Comparison of ENCODE assay signal across 17 cellular contexts in the genomic region with DNA sequence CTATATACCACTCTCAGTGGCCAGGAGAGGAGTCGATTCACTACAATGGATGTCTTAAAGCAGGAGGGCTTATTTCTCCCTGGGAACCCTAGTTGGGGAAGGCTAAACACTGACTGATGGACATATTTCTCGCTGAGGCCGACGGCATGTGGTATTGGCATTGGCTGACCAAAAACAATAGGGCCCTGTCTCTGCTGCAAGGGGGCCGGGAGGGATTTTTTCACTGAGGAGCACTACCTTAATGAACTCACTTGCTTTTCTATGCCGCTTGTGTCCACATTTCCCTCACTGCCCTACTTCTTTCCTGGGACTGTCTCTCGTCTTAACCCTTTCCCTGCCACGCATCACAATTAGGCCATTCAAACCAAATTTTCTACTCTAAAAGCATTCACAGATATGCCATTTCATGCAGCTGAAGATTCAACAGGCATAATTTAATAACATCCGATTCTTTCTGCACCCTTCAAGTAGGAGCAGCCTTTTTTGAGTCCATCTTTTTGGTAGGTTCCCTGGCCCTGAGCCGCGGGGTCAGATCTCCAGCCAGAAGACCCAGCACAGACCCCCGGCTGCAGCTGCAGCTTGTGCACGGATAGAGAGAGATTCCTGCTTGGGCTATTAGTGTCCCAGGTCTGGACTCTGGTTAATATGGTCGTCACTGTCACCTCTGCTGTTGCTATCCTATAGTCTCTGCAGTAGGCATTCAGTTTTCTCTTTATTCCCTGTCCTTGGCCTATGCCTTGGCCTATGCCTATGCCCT.
DNase-seq lines count a peak whose midpoint lies in the region; ATAC-seq and TF ChIP-seq lines count a peak whose summit lies in the region.
"Had no signal": no experiment of that assay in that cellular context is flagged by ENCODE, and none has a peak within 500 bp of the region (broad histone marks: within the 10 kb centered on the region; RNA-seq: fewer than 3 reads in every experiment).

No MANE protein-coding gene starts in this region.

- TF ChIP-seq CTCF in cardiac muscle cell (IDR thresholded peaks at IDR 0.05; ENCODE audit: low read depth, low read length) = no peak

- intact Hi-C loops in Right ventricle myocardium superior (cut with DNase I) (no loop called here), head of caudate nucleus (cut with DNase I) (loop anchor here (10.0 kb wide), 1 partner anchor 76 kb away; no protein-coding TSS in a partner anchor)

- H3K36me3 ChIP-seq in cardiac muscle cell (no peaks in the 10 kb centered on the region), mucosa of stomach (ENCODE audit: control insufficient read depth, insufficient read depth, low read length) (no peaks in the 10 kb centered on the region)
- H3K36me3 ChIP-seq: MG63, upper lobe of left lung had no signal

- H3K9me3 ChIP-seq in cardiac muscle cell (ENCODE audit: low read depth) (no peaks in the 10 kb centered on the region), mucosa of stomach (ENCODE audit: control insufficient read depth, low read length) (no peaks in the 10 kb centered on the region)
- H3K9me3 ChIP-seq: A549, MG63, upper lobe of left lung had no signal

- H3K27me3 ChIP-seq in cardiac muscle cell (no peaks in the 10 kb centered on the region), mucosa of stomach (ENCODE audit: control insufficient read depth, insufficient read depth, low read length) (no peaks in the 10 kb centered on the region)
- H3K27me3 ChIP-seq: MG63, upper lobe of left lung had no signal

- H3K4me3 ChIP-seq in cardiac muscle cell (no peak overlapping the region), mucosa of stomach (ENCODE audit: low read length) (no peak overlapping the region)
- H3K4me3 ChIP-seq: A549, MG63, upper lobe of left lung had no signal

- peak overlapping the region; percentile 0 for H3K9ac ChIP-seq in mucosa of stomach (ENCODE audit: low read length)

- H3K27ac ChIP-seq in cardiac muscle cell = peak overlapping the region; percentile 90
- H3K27ac ChIP-seq: A549 had no signal

- H3K4me1 ChIP-seq in cardiac muscle cell (ENCODE audit: low read depth) = peaks cover 67% of the 10 kb centered on the region
- peaks cover 76% of the 10 kb centered on the region for H3K4me1 ChIP-seq in mucosa of stomach (ENCODE audit: control insufficient read depth, insufficient read depth, low read length)

- DNase-seq in cardiac muscle cell (ENCODE audit: low read depth in 1 of 2, low spot score in 1 of 2) = no peak
- DNase-seq in Right ventricle myocardium superior = no peak
- DNase-seq in head of caudate nucleus = peak in 37 of 42 donors; percentile 33 to 86 (median 64)
- peak; percentile 80 for DNase-seq in superior temporal gyrus (ENCODE audit: extremely low spot score)
- no peak for DNase-seq in T-helper 9 cell
- DNase-seq: activated CD4-positive, alpha-beta T cell treated with anti-CD3 and anti-CD28 coated beads, Interleukin-2, amount 10 ng/mL, durations not matched to agents 24 days and 14 days; activated T-cell treated with anti-CD3 and anti-CD28 coated beads, Interleukin-2, amount 50 U/mL, for 72 hours; COR-L47; H7; MG63; naive thymus-derived CD4-positive, alpha-beta T cell; T-helper 1 cell; upper lobe of left lung had no signal

- ATAC-seq in Right ventricle myocardium superior (ENCODE audit: poor library complexity) (no peak), GM18909 (IDR thresholded peaks at IDR 0.05; ENCODE audit: poor library complexity, unreplicated experiment) (no peak)
- no peak for ATAC-seq in activated CD4-positive, CD25-positive, alpha-beta regulatory T cell treated with anti-CD3 and anti-CD28 coated beads, Interleukin-2, amount 50 U/mL, for 24 hours
- ATAC-seq: A549; activated T-cell treated with anti-CD3 and anti-CD28 coated beads, Interleukin-2, amount 50 U/mL, for 72 hours; naive thymus-derived CD4-positive, alpha-beta T cell had no signal

Comparison
In these comparisons a context has a peak if more than half of its experiments do, and no peak if none do; other contexts are left out.
1. DNase-seq: peak in head of caudate nucleus (37 of 42) and superior temporal gyrus (single experiment); none in cardiac muscle cell (0 of 2), Right ventricle myocardium superior (single experiment) and T-helper 9 cell (single experiment).